13 cellular contexts compared by ENCODE assay signal in genomic region chr12:65647074-65647473, GRCh38.
DNase-seq lines count a peak whose midpoint lies in the region; ATAC-seq and TF ChIP-seq lines count a peak whose summit lies in the region.
"Had no signal": no experiment of that assay in that cellular context is flagged by ENCODE, and none has a peak within 500 bp of the region (broad histone marks: within the 10 kb centered on the region; RNA-seq: fewer than 3 reads in every experiment).

No MANE protein-coding gene starts in this region.

- no peaks in the 10 kb centered on the region for H3K9me3 Mint-ChIP-seq in CD8-positive, alpha-beta T cell

- H4K5ac ChIP-seq in IMR-90 (ENCODE audit: low read depth, low read length), result peak overlapping the region; percentile 73

- H3K4me2 ChIP-seq in IMR-90 (ENCODE audit: low read depth, low read length), result no peak overlapping the region
- H3K4me2 ChIP-seq in mesenchymal stem cell (ENCODE audit: low read length, poor library complexity, severe bottlenecking), result no peak overlapping the region

- peak overlapping the region; percentile 90 for H2BK20ac ChIP-seq in IMR-90 (ENCODE audit: low read depth, low read length)

- H3K27ac ChIP-seq in ACC112 (ENCODE audit: low read depth, low read length), result peak overlapping the region; percentile 100
- peak overlapping the region; percentile 47 for H3K27ac ChIP-seq in IMR-90 (ENCODE audit: insufficient read depth, low read length)
- peak overlapping the region; percentile 32; the same call in 1 of the 2 replicates for H3K27ac ChIP-seq in RWPE1
- H3K27ac ChIP-seq in mesenchymal stem cell (ENCODE audit: low read length, poor library complexity, severe bottlenecking), result no peak overlapping the region
- H3K27ac ChIP-seq in CD8-positive, alpha-beta T cell (ENCODE audit: low read depth, low read length), result no peak overlapping the region
- H3K27ac ChIP-seq: C4-2B had no signal

- no peak for TF ChIP-seq POLR2A in IMR-90 (IDR thresholded peaks at IDR 0.05; ENCODE audit: low read depth, low read length)

- no peaks in the 10 kb centered on the region for H4K20me1 ChIP-seq in IMR-90 (ENCODE audit: insufficient read depth, low read length)

- H3K23ac ChIP-seq in IMR-90 (ENCODE audit: low read depth, low read length), result peak overlapping the region; percentile 59; the same call in 1 of the 2 replicates
- no peak overlapping the region for H3K23ac ChIP-seq in mesenchymal stem cell (ENCODE audit: low read length in 2 of 2)

- H2AK9ac ChIP-seq in IMR-90 (replicated peaks; ENCODE audit: low read depth, low read length, poor library complexity), result no peak overlapping the region

- 100% methylated on average over 3 of the region's 9 CpGs; no CpG with 5 or more reads in 1 of the 2 experiments for WGBS in IMR-90 (ENCODE audit: extremely low coverage in 2 of 2, insufficient read length in 1 of 2), 2 experiments
- WGBS in mesenchymal stem cell, result 98% methylated on average over 9 of the region's 9 CpGs

- H4K91ac ChIP-seq in IMR-90 (ENCODE audit: insufficient read depth, low read depth, low read length), result peak overlapping the region; percentile 40; the same call in 1 of the 2 replicates
- peak overlapping the region; percentile 11 for H4K91ac ChIP-seq in mesenchymal stem cell (ENCODE audit: low read length)

- peaks cover 3% of the 10 kb centered on the region for H3K79me2 ChIP-seq in ACC112 (ENCODE audit: control insufficient read depth, insufficient read depth, low read length, unreplicated experiment)

- ATAC-seq in IMR-90 (ENCODE audit: low read depth), result no peak
- no peak for ATAC-seq in HG03097 (IDR thresholded peaks at IDR 0.05; ENCODE audit: low FRiP score, unreplicated experiment)
- no peak for ATAC-seq in CD8-positive, alpha-beta T cell

- POLR2A ChIA-PET in IMR-90 (lab: Charles Lee; ENCODE audit: unreplicated experiment) (no interaction called here), RWPE1 (lab: Yijun Ruan, JAX; ENCODE audit: low non-redundant PET) (no interaction called here)
- POLR2A ChIA-PET in CD8-positive, alpha-beta T cell (lab: Charles Lee), result no interaction called here

- no peak for TF ChIP-seq CTCF in IMR-90 (conservative IDR thresholded peaks at IDR 0.05; ENCODE audit: low read depth, low read length)
- no peak for TF ChIP-seq CTCF in RWPE1 (conservative IDR thresholded peaks at IDR 0.05; ENCODE audit: low read depth)
- TF ChIP-seq CTCF in CD8-positive, alpha-beta T cell (IDR thresholded peaks at IDR 0.05), result no peak

- H3K4me3 Mint-ChIP-seq in CD8-positive, alpha-beta T cell, result no peak overlapping the region
- H3K4me3 Mint-ChIP-seq: CD4-positive, alpha-beta memory T cell had no signal

- dilution Hi-C loops in IMR-90 (cut with HindIII; ENCODE audit: low sequenced_read_pairs, unreplicated experiment), result no loop called here

- H3K4ac ChIP-seq in IMR-90 (ENCODE audit: low read depth, low read length) (peak overlapping the region; percentile 87), mesenchymal stem cell (ENCODE audit: low read depth in 1 of 2, low read length in 2 of 2) (peak overlapping the region; percentile 53 to 67)

- no peaks in the 10 kb centered on the region for H3K27me3 ChIP-seq in ACC112 (ENCODE audit: insufficient read depth, low read length)
- no peaks in the 10 kb centered on the region for H3K27me3 ChIP-seq in IMR-90 (ENCODE audit: control insufficient read depth, insufficient read depth, low read length)
- H3K27me3 ChIP-seq in mesenchymal stem cell (ENCODE audit: control insufficient read depth in 1 of 2, insufficient read depth in 1 of 2, low read length in 2 of 2), result no peaks in the 10 kb centered on the region
- H3K27me3 ChIP-seq in CD8-positive, alpha-beta T cell (ENCODE audit: insufficient read depth, low read length), result no peaks in the 10 kb centered on the region
- H3K27me3 ChIP-seq: BE2C had no signal

- H3K56ac ChIP-seq in IMR-90 (ENCODE audit: extremely low read depth, insufficient read depth, low read length), result no peak overlapping the region

- peak overlapping the region; percentile 96 for H2BK5ac ChIP-seq in IMR-90 (ENCODE audit: low read depth, low read length, poor library complexity, severe bottlenecking)
- no peak overlapping the region for H2BK5ac ChIP-seq in mesenchymal stem cell (ENCODE audit: low read depth, low read length, poor library complexity, severe bottlenecking)

- in situ Hi-C loops in IMR-90 (cut with MboI; ENCODE audit: low sequenced_read_pairs), result no loop called here

- H3K4me1 ChIP-seq in ACC112 (ENCODE audit: control insufficient read depth, insufficient read depth, low read length, unreplicated experiment) (peaks cover 44% of the 10 kb centered on the region), IMR-90 (ENCODE audit: control insufficient read depth, insufficient read depth, low read length) (peaks cover 6% of the 10 kb centered on the region), mesenchymal stem cell (ENCODE audit: control insufficient read depth, insufficient read depth, low read depth, low read length) (no peaks in the 10 kb centered on the region)
- no peaks in the 10 kb centered on the region for H3K4me1 ChIP-seq in CD8-positive, alpha-beta T cell (ENCODE audit: insufficient read depth, low read length)
- H3K4me1 ChIP-seq: BE2C, Caco-2 had no signal

- H4K8ac ChIP-seq in IMR-90 (ENCODE audit: low read depth in 2 of 2, low read length in 2 of 2) (peak overlapping the region; percentile 89 to 97), mesenchymal stem cell (ENCODE audit: low read length) (peak overlapping the region; percentile 7)

- H3K79me1 ChIP-seq in IMR-90 (ENCODE audit: low read depth in 1 of 2, low read length in 2 of 2) (peaks cover 3 to 21% of the 10 kb centered on the region in 2 experiments; a peak in 2 of 4 replicates), mesenchymal stem cell (replicated peaks; ENCODE audit: low read length, poor library complexity, severe bottlenecking) (peaks cover 1% of the 10 kb centered on the region)

- no peak overlapping the region for H3K4me3 ChIP-seq in ACC112 (ENCODE audit: low read depth, low read length)
- no peak overlapping the region for H3K4me3 ChIP-seq in IMR-90 (ENCODE audit: insufficient read depth, low read depth, low read length)
- H3K4me3 ChIP-seq in mesenchymal stem cell (ENCODE audit: insufficient read depth in 1 of 2, low read depth in 1 of 2, low read length in 2 of 2), result no peak overlapping the region
- H3K4me3 ChIP-seq in CD8-positive, alpha-beta T cell (ENCODE audit: low read depth, low read length), result no peak overlapping the region

- H3K9me3 ChIP-seq in IMR-90 (ENCODE audit: control insufficient read depth, insufficient read depth, low read length), result no peaks in the 10 kb centered on the region
- H3K9me3 ChIP-seq in mesenchymal stem cell (ENCODE audit: control insufficient read depth, low read length), result no peaks in the 10 kb centered on the region
- H3K9me3 ChIP-seq in CD8-positive, alpha-beta T cell (ENCODE audit: low read length), result no peaks in the 10 kb centered on the region
- H3K9me3 ChIP-seq: BE2C, Caco-2 had no signal

- H3K9ac ChIP-seq in IMR-90 (ENCODE audit: low read depth, low read length) (no peak overlapping the region), mesenchymal stem cell (ENCODE audit: low read length) (no peak overlapping the region)

- H2BK120ac ChIP-seq in IMR-90 (ENCODE audit: low read depth, low read length) (peak overlapping the region; percentile 90), mesenchymal stem cell (ENCODE audit: low read depth, low read length) (no peak overlapping the region)

- H2AFZ ChIP-seq in ACC112 (ENCODE audit: low read length, unreplicated experiment) (no peak overlapping the region), IMR-90 (replicated peaks; ENCODE audit: low read length, poor library complexity) (peak overlapping the region; percentile 13), mesenchymal stem cell (ENCODE audit: low read depth, low read length) (no peak overlapping the region)

- intact Hi-C loops in IMR-90 (cut with micrococcal nuclease), result no loop called here
- intact Hi-C loops in CD8-positive, alpha-beta T cell (cut with DNase I, micrococcal nuclease), result no loop called here

- H3K4me1 Mint-ChIP-seq in CD8-positive, alpha-beta T cell (ENCODE audit: low read depth), result no peaks in the 10 kb centered on the region
- H3K4me1 Mint-ChIP-seq: CD4-positive, alpha-beta memory T cell had no signal

- peak overlapping the region; percentile 42; the same call in 1 of the 2 replicates for H3K18ac ChIP-seq in IMR-90 (ENCODE audit: low read depth, low read length)
- H3K18ac ChIP-seq in mesenchymal stem cell (ENCODE audit: low read depth in 1 of 2, low read length in 2 of 2), result peak overlapping the region in 1 of 2 experiments; percentile 72

- no peaks in the 10 kb centered on the region for H3K27me3 Mint-ChIP-seq in CD8-positive, alpha-beta T cell (ENCODE audit: low read depth)

- H3K36me3 ChIP-seq in ACC112 (ENCODE audit: insufficient read depth, low read length) (no peaks in the 10 kb centered on the region), IMR-90 (ENCODE audit: control insufficient read depth, insufficient read depth, low read length) (no peaks in the 10 kb centered on the region), mesenchymal stem cell (ENCODE audit: control insufficient read depth in 1 of 2, insufficient read depth in 2 of 2, low read depth in 1 of 2, low read length in 2 of 2) (no peaks in the 10 kb centered on the region)
- no peaks in the 10 kb centered on the region for H3K36me3 ChIP-seq in CD8-positive, alpha-beta T cell (ENCODE audit: insufficient read depth, low read length)
- H3K36me3 ChIP-seq: BE2C had no signal

- no peak overlapping the region for H3K27ac Mint-ChIP-seq in CD8-positive, alpha-beta T cell
- H3K27ac Mint-ChIP-seq: CD4-positive, alpha-beta memory T cell had no signal

- peak overlapping the region; percentile 96 for H2AK5ac ChIP-seq in IMR-90 (ENCODE audit: low read depth, low read length)
- peak overlapping the region; percentile 11 for H2AK5ac ChIP-seq in mesenchymal stem cell (ENCODE audit: low read length, severe bottlenecking)

- BruUV-seq in IMR-90 (replicated peaks; lab: Mats Ljungman, UMichigan), result no TSS peak

- H3K9me1 ChIP-seq in IMR-90 (ENCODE audit: insufficient read depth, low read length), result peaks cover 2% of the 10 kb centered on the region; the same call in 1 of the 2 replicates

- H3K14ac ChIP-seq in IMR-90 (replicated peaks; ENCODE audit: low read depth, low read length) (peak overlapping the region; percentile 95), mesenchymal stem cell (ENCODE audit: low read length in 2 of 2) (no peak overlapping the region)

- peak overlapping the region; percentile 37 to 94 for H2BK12ac ChIP-seq in mesenchymal stem cell (ENCODE audit: low read length in 2 of 2)

- DNase-seq in IMR-90 (no peak), RWPE1 (ENCODE audit: low spot score) (no peak), mesenchymal stem cell (no peak), COLO668 (lab: John Stamatoyannopoulos, UW; ENCODE audit: unreplicated experiment) (no peak), DMS153 treated with DMSO at 0.1 percent for 48 hours (lab: John Stamatoyannopoulos, UW; ENCODE audit: unreplicated experiment) (no peak)
- DNase-seq in CD8-positive, alpha-beta T cell, result no peak
- DNase-seq: BE2C; Caco-2; CD4-positive, alpha-beta memory T cell; KBM-7 had no signal

- H2BK15ac ChIP-seq in IMR-90 (ENCODE audit: low read depth, low read length), result peak overlapping the region; percentile 99
- H2BK15ac ChIP-seq in mesenchymal stem cell (ENCODE audit: low read depth, poor library complexity, severe bottlenecking), result no peak overlapping the region

- H3K36me3 Mint-ChIP-seq in CD8-positive, alpha-beta T cell, result no peaks in the 10 kb centered on the region
- H3K36me3 Mint-ChIP-seq: CD4-positive, alpha-beta memory T cell had no signal

- CTCF ChIA-PET in IMR-90 (lab: Yijun Ruan, JAX), result no interaction called here
- CTCF ChIA-PET in RWPE1 (lab: Yijun Ruan, JAX), result no interaction called here
- CTCF ChIA-PET in CD8-positive, alpha-beta T cell (lab: Charles Lee), result no interaction called here

- no peak for TF ChIP-seq RAD21 in IMR-90 (IDR thresholded peaks at IDR 0.05; ENCODE audit: low read length)

Comparison
In these comparisons a context has a peak if more than half of its experiments do, and no peak if none do; other contexts are left out.
1. H3K27ac ChIP-seq: peak in ACC112 (single experiment), IMR-90 (single experiment) and RWPE1 (single experiment); none in mesenchymal stem cell (single experiment) and CD8-positive, alpha-beta T cell (single experiment).